27 cellular contexts compared by ENCODE assay signal in the genomic region with DNA sequence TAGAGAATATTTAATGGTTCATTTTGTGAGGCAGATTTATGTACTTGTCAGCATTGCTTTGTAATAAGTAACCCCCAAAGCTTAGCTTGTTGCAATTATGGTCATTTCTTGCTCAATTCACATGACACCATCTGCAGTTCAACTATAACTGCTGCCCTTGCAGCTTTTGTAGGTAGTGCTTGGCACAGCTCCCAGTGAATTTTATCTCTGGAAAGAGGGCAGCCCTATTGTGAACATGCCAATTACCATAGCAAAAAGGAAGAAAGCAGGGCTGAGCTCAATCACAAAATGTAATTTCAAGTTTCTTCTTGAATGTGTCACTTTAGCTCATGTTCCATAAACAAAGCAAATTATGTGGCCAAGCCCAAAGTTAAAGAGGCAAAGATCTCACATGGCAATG.
A peak's percentile ranks its signal among the peaks of the same experiment; 100 is the strongest.
DNase-seq lines count a peak whose midpoint lies in the region; ATAC-seq and TF ChIP-seq lines count a peak whose summit lies in the region.
"Had no signal": no experiment of that assay in that cellular context is flagged by ENCODE, and none has a peak within 500 bp of the region (broad histone marks: within the 10 kb centered on the region; RNA-seq: fewer than 3 reads in every experiment).

No MANE protein-coding gene starts in this region.

- no peak for ATAC-seq in GM21367 (IDR thresholded peaks at IDR 0.05; ENCODE audit: unreplicated experiment)
- ATAC-seq: activated CD8-positive, alpha-beta T cell treated with anti-CD3 and anti-CD28 coated beads for 36 hours; left colon; stimulated activated naive CD8-positive, alpha-beta T cell treated with anti-CD3 and anti-CD28 coated beads, Interleukin-15, Interleukin-2, amounts not matched to agents 100 U/mL and 50 U/mL, for 24 hours; T-cell had no signal

- no peaks in the 10 kb centered on the region for H3K36me3 ChIP-seq in H7 (replicated peaks; ENCODE audit: control insufficient read depth, insufficient read depth, low read length)
- H3K36me3 ChIP-seq: breast epithelium, tibial artery had no signal

- H3K4me3 ChIP-seq in fibroblast of villous mesenchyme (ENCODE audit: low read depth, low read length) (no peak overlapping the region), H7 (ENCODE audit: insufficient read depth, low read depth, low read length) (no peak overlapping the region)
- H3K4me3 ChIP-seq: breast epithelium, tibial artery had no signal

- DNase-seq in COR-L47 (lab: John Stamatoyannopoulos, UW) (peak; percentile 73), M059J (ENCODE audit: low read depth) (peak; percentile 21), NCI-H226 (peak; percentile 36), fibroblast of villous mesenchyme (ENCODE audit: low read depth) (peak; percentile 29), H7 (no peak), inferior parietal cortex (ENCODE audit: extremely low spot score) (no peak)
- DNase-seq in stimulated activated CD4-positive, alpha-beta T cell treated with anti-CD3 and anti-CD28 coated beads, Interleukin-2, amount 100 ng/mL, for 48 hours, result no peak
- DNase-seq: activated CD4-positive, CD25-positive, alpha-beta regulatory T cell treated with anti-CD3 and anti-CD28 coated beads, Interleukin-2, amount 50 U/mL, for 72 hours; activated CD8-positive, alpha-beta T cell treated with anti-CD3 and anti-CD28 coated beads for 36 hours; activated effector memory CD4-positive, alpha-beta T cell treated with anti-CD3 and anti-CD28 coated beads, Interleukin-2, amount 50 U/mL, for 16 hours; activated T-cell treated with anti-CD3 and anti-CD28 coated beads for 4 hours; CD4-positive, alpha-beta memory T cell; cortex of kidney; HFFc6; left colon; mesendoderm; naive B cell; NCI-H524; occipital lobe; retina; SIG-M5; stimulated activated CD4-positive, alpha-beta T cell treated with anti-CD3 and anti-CD28 coated beads, Interleukin-4, amount 100 ng/mL, for 4 hours; stimulated activated naive CD8-positive, alpha-beta T cell treated with anti-CD3 and anti-CD28 coated beads, Interleukin-15, Interleukin-2, amounts not matched to agents 100 U/mL and 50 U/mL, for 24 hours; T-cell; tibial artery had no signal

- no peak for TF ChIP-seq CTCF in fibroblast of villous mesenchyme (IDR thresholded peaks at IDR 0.05; ENCODE audit: insufficient read depth, low read depth, low read length)

- no peaks in the 10 kb centered on the region for H3K27me3 ChIP-seq in H7 (ENCODE audit: control insufficient read depth, insufficient read depth, low read length)
- H3K27me3 ChIP-seq: breast epithelium, tibial artery had no signal

Comparison
In these comparisons a context has a peak if more than half of its experiments do, and no peak if none do; other contexts are left out.
1. DNase-seq: peak in COR-L47 (single experiment), M059J (single experiment), NCI-H226 (single experiment) and fibroblast of villous mesenchyme (single experiment); none in stimulated activated CD4-positive, alpha-beta T cell treated with anti-CD3 and anti-CD28 coated beads, Interleukin-2, amount 100 ng/mL, for 48 hours (0 of 2), H7 (single experiment) and inferior parietal cortex (single experiment).